ENCODE assay signal across 20 cellular contexts in the genomic region with DNA sequence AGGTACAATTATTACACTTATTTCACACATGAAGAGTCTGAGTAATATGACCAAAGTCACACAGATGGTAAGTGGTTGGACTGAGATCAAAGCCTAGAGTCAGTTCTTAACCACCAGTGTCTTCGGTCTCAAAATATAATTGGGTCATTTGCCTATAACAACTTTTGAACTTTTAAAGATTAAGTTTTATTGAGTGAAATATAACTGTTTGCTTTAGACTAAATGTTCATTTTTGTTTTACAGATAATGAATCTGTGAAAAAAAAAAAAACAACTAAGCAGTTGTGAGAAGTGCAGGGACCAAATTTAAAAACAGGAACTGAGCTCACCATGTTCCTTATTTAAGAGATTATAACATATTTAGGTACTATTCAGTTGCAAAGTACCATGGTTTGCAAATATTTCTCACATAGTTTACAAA.
DNase-seq lines count a peak whose midpoint lies in the region; ATAC-seq, FAIRE-seq and TF ChIP-seq lines count a peak whose summit lies in the region.
"Had no signal": no experiment of that assay in that cellular context is flagged by ENCODE, and none has a peak within 500 bp of the region (broad histone marks: within the 10 kb centered on the region; RNA-seq: fewer than 3 reads in every experiment).

No MANE protein-coding gene starts in this region.

- H3K27ac ChIP-seq in OCI-LY1 (ENCODE audit: low read depth, low read length, poor library complexity, severe bottlenecking) = peak overlapping the region; percentile 81
- H3K27ac ChIP-seq: gastroesophageal sphincter, RWPE1 had no signal

- peak; percentile 52 for FAIRE-seq in GM12891 (lab: Jason Lieb, UNC)
- FAIRE-seq: G401.6, keratinocyte had no signal

- no peaks in the 10 kb centered on the region for H3K27me3 ChIP-seq in OCI-LY1 (ENCODE audit: insufficient read depth, low read length)
- H3K27me3 ChIP-seq: gastroesophageal sphincter had no signal

- no peak overlapping the region for H3K9ac ChIP-seq in OCI-LY1 (ENCODE audit: low read length)

- peaks cover 4% of the 10 kb centered on the region; the same call in 1 of the 2 replicates for H3F3A ChIP-seq in OCI-LY1 (ENCODE audit: insufficient read depth, low read length)

- no peaks in the 10 kb centered on the region for H3K79me2 ChIP-seq in OCI-LY1 (ENCODE audit: insufficient read depth, low read length)

- no peaks in the 10 kb centered on the region for H3K9me3 Mint-ChIP-seq in naive thymus-derived CD8-positive, alpha-beta T cell
- H3K9me3 Mint-ChIP-seq: activated naive CD8-positive, alpha-beta T cell treated with anti-CD3 and anti-CD28 coated beads, Interleukin-2, amount 50 U/mL, for 24 hours; H9 had no signal

- DNase-seq in GM12891 (ENCODE audit: insufficient read length, low spot score) (no peak), islet precursor cell (no peak), putamen (ENCODE audit: low spot score) (no peak)
- DNase-seq in naive thymus-derived CD8-positive, alpha-beta T cell = no peak
- no peak for DNase-seq in central memory CD4-positive, alpha-beta T cell
- DNase-seq: activated CD4-positive, alpha-beta T cell treated with anti-CD3 and anti-CD28 coated beads for 36 hours; activated naive CD8-positive, alpha-beta T cell treated with anti-CD3 and anti-CD28 coated beads, Interleukin-2, amount 50 U/mL, for 24 hours; activated T-cell treated with anti-CD3 and anti-CD28 coated beads, Interleukin-2, amount 50 U/mL, for 48 hours; H9; NCI-H1694; NCI-H69; posterior cingulate gyrus; T-helper 17 cell had no signal

- H2AFZ ChIP-seq in OCI-LY1 (ENCODE audit: low read length) = no peak overlapping the region

- no peak overlapping the region for H3K4me3 Mint-ChIP-seq in naive thymus-derived CD8-positive, alpha-beta T cell
- H3K4me3 Mint-ChIP-seq: activated CD4-positive, alpha-beta T cell treated with anti-CD3 and anti-CD28 coated beads for 36 hours; activated naive CD8-positive, alpha-beta T cell treated with anti-CD3 and anti-CD28 coated beads, Interleukin-2, amount 50 U/mL, for 24 hours; H9; T-helper 17 cell had no signal

- peaks cover 28% of the 10 kb centered on the region for H3K36me3 ChIP-seq in OCI-LY1 (ENCODE audit: insufficient read depth, low read length)
- H3K36me3 ChIP-seq: gastroesophageal sphincter had no signal

- peak overlapping the region; percentile 3; the same call in 1 of the 2 replicates for H3K4me2 ChIP-seq in OCI-LY1 (ENCODE audit: low read length)

- H3K4me1 Mint-ChIP-seq in naive thymus-derived CD8-positive, alpha-beta T cell = peaks cover 0 to 6% (median under 1%) of the 10 kb centered on the region in 4 donors
- H3K4me1 Mint-ChIP-seq: activated CD4-positive, alpha-beta T cell treated with anti-CD3 and anti-CD28 coated beads for 36 hours; T-helper 17 cell had no signal

- H3K27me3 Mint-ChIP-seq in naive thymus-derived CD8-positive, alpha-beta T cell = no peaks in the 10 kb centered on the region
- H3K27me3 Mint-ChIP-seq: activated CD4-positive, alpha-beta T cell treated with anti-CD3 and anti-CD28 coated beads for 36 hours; activated naive CD8-positive, alpha-beta T cell treated with anti-CD3 and anti-CD28 coated beads, Interleukin-2, amount 50 U/mL, for 24 hours; T-helper 17 cell had no signal

- H4K20me1 ChIP-seq in OCI-LY1 (ENCODE audit: insufficient read depth, low read length) = no peaks in the 10 kb centered on the region

- H3K27ac Mint-ChIP-seq in naive thymus-derived CD8-positive, alpha-beta T cell = no peak overlapping the region
- H3K27ac Mint-ChIP-seq: activated CD4-positive, alpha-beta T cell treated with anti-CD3 and anti-CD28 coated beads for 36 hours; activated naive CD8-positive, alpha-beta T cell treated with anti-CD3 and anti-CD28 coated beads, Interleukin-2, amount 50 U/mL, for 24 hours; H9; T-helper 17 cell had no signal

- no peak for TF ChIP-seq POLR2A in GM12891 (IDR thresholded peaks at IDR 0.05; ENCODE audit: low read depth, low read length)

- H3K4me1 ChIP-seq in OCI-LY1 (ENCODE audit: insufficient read depth, low read length, severe bottlenecking) = peaks cover 30% of the 10 kb centered on the region
- H3K4me1 ChIP-seq: gastroesophageal sphincter had no signal

- peaks cover 14 to 59% (median 52%) of the 10 kb centered on the region in 3 donors for H3K36me3 Mint-ChIP-seq in naive thymus-derived CD8-positive, alpha-beta T cell

- ATAC-seq in GM21360 (IDR thresholded peaks at IDR 0.05; ENCODE audit: unreplicated experiment) (peak; percentile 84), HG03045 (IDR thresholded peaks at IDR 0.05; ENCODE audit: unreplicated experiment) (peak; percentile 55)
- ATAC-seq in naive thymus-derived CD8-positive, alpha-beta T cell = no peak
- ATAC-seq: activated CD4-positive, alpha-beta T cell treated with anti-CD3 and anti-CD28 coated beads for 36 hours; activated naive CD8-positive, alpha-beta T cell treated with anti-CD3 and anti-CD28 coated beads, Interleukin-2, amount 50 U/mL, for 24 hours; gastroesophageal sphincter; T-helper 17 cell had no signal

- H3K9me3 ChIP-seq in OCI-LY1 (ENCODE audit: low read length) = no peaks in the 10 kb centered on the region
- H3K9me3 ChIP-seq: gastroesophageal sphincter had no signal

- POLR2A ChIA-PET in naive thymus-derived CD8-positive, alpha-beta T cell (lab: Charles Lee) = no interaction called here

- H3K9me2 ChIP-seq in OCI-LY1 (ENCODE audit: low read depth, low read length) = no peaks in the 10 kb centered on the region

- H3K4me3 ChIP-seq in OCI-LY1 (ENCODE audit: low read depth, low read length, poor library complexity, severe bottlenecking) = peak overlapping the region; percentile 1
- H3K4me3 ChIP-seq: gastroesophageal sphincter had no signal

- no peak for TF ChIP-seq CTCF in OCI-LY1 (IDR thresholded peaks at IDR 0.05; ENCODE audit: low read length)

TF ChIP-seq in GM12891, 5 proteins besides CTCF, POLR2A, EP300 and RAD21:
- TF ChIP-seq SPI1 (IDR thresholded peaks at IDR 0.05; ENCODE audit: low read depth, low read length) (peak; percentile 89), TAF1 (IDR thresholded peaks at IDR 0.05; ENCODE audit: low read depth, low read length) (no peak)

Comparison
In these comparisons a context has a peak if more than half of its experiments do, and no peak if none do; other contexts are left out.
1. ATAC-seq: peak in GM21360 (single experiment) and HG03045 (single experiment); none in naive thymus-derived CD8-positive, alpha-beta T cell (0 of 2).